ENCODE assay signal across 11 cellular contexts in the genomic region with DNA sequence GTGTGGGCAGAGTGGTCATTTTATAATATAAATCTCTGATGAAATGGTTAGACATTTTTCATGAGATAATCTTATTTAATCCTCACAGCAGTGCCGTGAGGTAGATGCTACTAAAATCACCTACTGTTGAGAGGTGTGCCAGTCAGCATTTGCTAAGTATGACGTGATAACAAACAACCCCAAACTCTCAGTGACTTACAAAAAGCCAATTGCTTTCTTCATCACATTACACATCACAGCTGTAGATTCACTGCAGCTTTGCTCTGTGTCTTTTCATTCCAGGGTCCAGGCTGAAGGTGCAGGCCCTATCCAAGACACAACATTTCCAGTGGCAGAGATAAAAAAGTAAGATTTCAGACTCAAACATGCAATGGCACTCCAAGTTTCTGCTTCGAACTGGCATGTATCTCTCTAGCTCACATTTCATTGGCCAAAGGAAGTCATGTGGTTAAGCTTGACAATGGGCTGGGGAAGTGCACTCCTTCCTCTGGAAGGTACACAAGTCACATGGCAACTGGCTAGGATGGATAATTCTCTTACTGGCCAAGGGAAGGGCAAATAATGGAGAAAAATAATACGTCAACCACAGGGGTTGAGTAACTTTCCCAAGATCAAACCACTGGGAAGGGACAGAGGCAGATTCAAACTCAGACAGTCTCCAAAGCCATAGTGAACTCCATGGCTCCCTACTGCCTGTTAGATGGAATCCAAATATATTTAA.
DNase-seq lines count a peak whose midpoint lies in the region; ATAC-seq and TF ChIP-seq lines count a peak whose summit lies in the region.
"Had no signal": no experiment of that assay in that cellular context is flagged by ENCODE, and none has a peak within 500 bp of the region (broad histone marks: within the 10 kb centered on the region; RNA-seq: fewer than 3 reads in every experiment).

No MANE protein-coding gene starts in this region.

- H3K9me3 ChIP-seq in esophagus squamous epithelium, result no peaks in the 10 kb centered on the region
- H3K9me3 ChIP-seq: testis had no signal

- H3K36me3 ChIP-seq in esophagus squamous epithelium, result no peaks in the 10 kb centered on the region

- TF ChIP-seq CTCF in esophagus squamous epithelium (IDR thresholded peaks at IDR 0.05) (no peak), retinal pigment epithelial cell (conservative IDR thresholded peaks at IDR 0.05; ENCODE audit: low read depth, low read length) (no peak)

- peaks cover 12 to 67% (median 15%) of the 10 kb centered on the region in 3 donors for H3K4me1 ChIP-seq in esophagus squamous epithelium
- H3K4me1 ChIP-seq: testis had no signal

- peak; percentile 55 for DNase-seq in HCEC 1CT
- DNase-seq in RPMI7951 (ENCODE audit: low read depth), result peak; percentile 72
- DNase-seq in esophagus squamous epithelium (lab: John Stamatoyannopoulos, UW), result no peak
- DNase-seq in retinal pigment epithelial cell (ENCODE audit: low read depth), result peak; percentile 82
- no peak for DNase-seq in COR-L47 (lab: John Stamatoyannopoulos, UW)
- DNase-seq in left ventricle myocardium superior, result no peak
- no peak for DNase-seq in posterior vena cava (ENCODE audit: low spot score)
- DNase-seq in DMS 273 treated with DMSO at 0.1 percent for 48 hours (lab: John Stamatoyannopoulos, UW), result no peak
- DNase-seq: caudate nucleus, NCI-H526 treated with DMSO at 0.1 percent for 48 hours, testis had no signal

- intact Hi-C loops in esophagus squamous epithelium (cut with DNase I) (no loop called here), left ventricle myocardium superior (cut with micrococcal nuclease) (no loop called here), posterior vena cava (cut with DNase I) (no loop called here)

- 48 to 73% methylated on average over 4 of the region's 4 CpGs for WGBS in esophagus squamous epithelium, 2 donors

- peak overlapping the region; percentile 79 to 93 (median 90) for H3K27ac ChIP-seq in esophagus squamous epithelium
- H3K27ac ChIP-seq: testis had no signal

- H3K4me3 ChIP-seq in esophagus squamous epithelium (no peak overlapping the region), retinal pigment epithelial cell (ENCODE audit: low read length) (no peak overlapping the region)
- H3K4me3 ChIP-seq: testis had no signal

- no peaks in the 10 kb centered on the region for H3K27me3 ChIP-seq in esophagus squamous epithelium
- H3K27me3 ChIP-seq: testis had no signal

- no peak for TF ChIP-seq POLR2A in esophagus squamous epithelium (IDR thresholded peaks at IDR 0.05)

- ATAC-seq in left ventricle myocardium superior, result no peak

Comparison
In these comparisons a context has a peak if more than half of its experiments do, and no peak if none do; other contexts are left out.
1. DNase-seq: peak in HCEC 1CT (single experiment), RPMI7951 (single experiment) and retinal pigment epithelial cell (single experiment); none in esophagus squamous epithelium (single experiment), COR-L47 (single experiment), left ventricle myocardium superior (single experiment), posterior vena cava (single experiment) and DMS 273 treated with DMSO at 0.1 percent for 48 hours (single experiment).